19 cellular contexts compared by ENCODE assay signal in genomic region chr1:8787218-8787617, GRCh38.
"Had no signal": no experiment of that assay in that cellular context is flagged by ENCODE, and none has a peak within 500 bp of the region (broad histone marks: within the 10 kb centered on the region; RNA-seq: fewer than 3 reads in every experiment).

No MANE protein-coding gene starts in this region.

- H3K4me3 Mint-ChIP-seq: dendritic cell treated with granulocyte-macrophage colony-stimulating factor and Interleukin-4, amounts not matched to agents 40 ng/mL and 50 ng/mL, for 4 days; effector memory CD8-positive, alpha-beta T cell; immature natural killer cell; memory B cell; naive B cell had no signal

- H3K27me3 ChIP-seq: foreskin keratinocyte, ovary, suprapubic skin, thyroid gland, upper lobe of left lung, uterus had no signal

- H3K9me3 Mint-ChIP-seq: dendritic cell treated with granulocyte-macrophage colony-stimulating factor and Interleukin-4, amounts not matched to agents 40 ng/mL and 50 ng/mL, for 4 days; effector memory CD8-positive, alpha-beta T cell; immature natural killer cell; memory B cell; naive B cell had no signal

- H3K9me3 ChIP-seq: left ventricle myocardium inferior, lower lobe of right lung, ovary, suprapubic skin, thyroid gland, upper lobe of left lung, uterus had no signal

- H3K27me3 Mint-ChIP-seq: dendritic cell treated with granulocyte-macrophage colony-stimulating factor and Interleukin-4, amounts not matched to agents 40 ng/mL and 50 ng/mL, for 4 days; effector memory CD8-positive, alpha-beta T cell; memory B cell; naive B cell had no signal

- H3K36me3 ChIP-seq: left ventricle myocardium inferior, lower lobe of right lung, ovary, suprapubic skin, thyroid gland, upper lobe of left lung, uterus had no signal

- H3K27ac Mint-ChIP-seq: dendritic cell treated with granulocyte-macrophage colony-stimulating factor and Interleukin-4, amounts not matched to agents 40 ng/mL and 50 ng/mL, for 4 days; effector memory CD8-positive, alpha-beta T cell; immature natural killer cell; memory B cell had no signal

- H3K4me3 ChIP-seq: left ventricle myocardium inferior, lower lobe of right lung, ovary, suprapubic skin, thyroid gland, upper lobe of left lung, uterus had no signal

- DNase-seq: effector memory CD8-positive, alpha-beta T cell; erythroblast; foreskin keratinocyte; immature natural killer cell; left ventricle myocardium inferior; lower lobe of right lung; midbrain; naive B cell; ovary; right cardiac atrium; small intestine; stimulated activated CD4-positive, alpha-beta T cell treated with anti-CD3 and anti-CD28 coated beads, Interleukin-12 subunit alpha, Interleukin-12 subunit beta, amount 100 ng/mL, for 4 hours; stimulated activated naive CD4-positive, alpha-beta T cell; thyroid gland; upper lobe of left lung; uterus had no signal

- ATAC-seq: effector memory CD8-positive, alpha-beta T cell; foreskin keratinocyte; lower lobe of right lung; right cardiac atrium had no signal

- H3K4me1 ChIP-seq: uterus had no signal

- H3K27ac ChIP-seq: foreskin keratinocyte, left ventricle myocardium inferior, lower lobe of right lung, ovary, suprapubic skin, thyroid gland, upper lobe of left lung, uterus had no signal
